ENCODE assay signal across 19 cellular contexts in the genomic region with DNA sequence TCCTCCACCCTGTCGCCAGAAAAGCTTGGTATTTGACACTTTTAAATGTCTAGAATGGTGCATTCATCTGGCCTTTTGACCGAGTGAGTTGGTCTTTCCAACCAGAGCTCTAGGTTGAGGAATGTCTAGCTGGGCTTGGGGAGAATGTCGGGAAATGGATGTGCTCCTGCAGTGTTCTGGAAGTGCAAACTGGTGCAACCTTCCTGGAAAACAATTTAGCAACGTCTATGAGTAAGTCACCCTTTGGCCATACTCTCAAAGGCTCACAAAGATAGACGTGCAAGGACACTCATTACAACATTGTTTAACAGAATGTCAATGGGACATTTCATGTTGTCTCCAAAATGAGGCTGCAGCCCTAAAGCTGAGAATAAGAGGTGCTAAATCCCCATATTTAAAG.
"Had no signal": no experiment of that assay in that cellular context is flagged by ENCODE, and none has a peak within 500 bp of the region (broad histone marks: within the 10 kb centered on the region; RNA-seq: fewer than 3 reads in every experiment).

No MANE protein-coding gene starts in this region.

- H3K27me3 ChIP-seq: adrenal gland, colonic mucosa, esophagus squamous epithelium, gastrocnemius medialis, heart left ventricle had no signal

- H3K4me3 ChIP-seq: adrenal gland, colonic mucosa, esophagus squamous epithelium, gastrocnemius medialis, heart left ventricle, lower lobe of right lung, prostate gland, stomach, thoracic aorta had no signal

- H3K9me3 ChIP-seq: adrenal gland, colonic mucosa, esophagus squamous epithelium, gastrocnemius medialis, heart left ventricle, lower lobe of right lung, prostate gland, stomach, thoracic aorta had no signal

- DNase-seq: activated CD4-positive, alpha-beta T cell treated with anti-CD3 and anti-CD28 coated beads, Interleukin-2, amount 50 U/mL, for 48 hours; activated CD8-positive, alpha-beta memory T cell treated with anti-CD3 and anti-CD28 coated beads, Interleukin-2, amount 10 ng/mL, durations not matched to agents 7 days and 5 days; activated naive CD4-positive, alpha-beta T cell treated with anti-CD3 and anti-CD28 coated beads, Interleukin-2, amount 10 ng/mL, durations not matched to agents 7 days and 5 days; activated T-cell treated with anti-CD3 and anti-CD28 coated beads, Interleukin-2, amount 50 U/mL, for 1 hour; caudate nucleus; colonic mucosa; esophagus squamous epithelium; gastrocnemius medialis; heart left ventricle; lower lobe of right lung; midbrain; stimulated activated CD4-positive, alpha-beta T cell treated with anti-CD3 and anti-CD28 coated beads, Interleukin-1b, Interleukin-23, amount 100 ng/mL, for 48 hours; stomach; T-helper 1 cell had no signal

- H3K36me3 ChIP-seq: adrenal gland, colonic mucosa, esophagus squamous epithelium, gastrocnemius medialis, heart left ventricle, lower lobe of right lung, prostate gland, stomach, thoracic aorta had no signal

- H3K27ac ChIP-seq: adrenal gland, colonic mucosa, esophagus squamous epithelium, gastrocnemius medialis, heart left ventricle, lower lobe of right lung, prostate gland, stomach, thoracic aorta, VCaP had no signal

- ATAC-seq: activated CD8-positive, alpha-beta memory T cell treated with anti-CD3 and anti-CD28 coated beads, Interleukin-2, amount 10 ng/mL, durations not matched to agents 7 days and 5 days; gastrocnemius medialis; heart left ventricle; lower lobe of right lung; sciatic nerve had no signal

- H3K4me1 ChIP-seq: adrenal gland, colonic mucosa, gastrocnemius medialis, heart left ventricle, lower lobe of right lung, prostate gland had no signal
